8 cellular contexts compared by ENCODE assay signal in genomic region chr1:155745284-155746228, GRCh38. TPM values are rescaled to one million over a fixed set of nuclear protein-coding genes. Genes with fewer than 3 reads are reported as not detected.
DNase-seq lines count a peak whose midpoint lies in the region; ATAC-seq and TF ChIP-seq lines count a peak whose summit lies in the region.
"Not testable (repeated sequence)": the region's sequence is repeated elsewhere in the genome, so short reads cannot be mapped to it uniquely, and the experiment has no call there.

No MANE protein-coding gene starts in this region.

- H3K36me3 Mint-ChIP-seq in Calu3 (ENCODE audit: insufficient read depth, unreplicated experiment) (peaks cover 33% of the 10 kb centered on the region), endothelial cell (ENCODE audit: low read depth, unreplicated experiment) (peaks cover 15% of the 10 kb centered on the region)
- not testable (repeated sequence) for H3K36me3 Mint-ChIP-seq in mesothelial cell of epicardium

- not testable (repeated sequence) for H3K27me3 Mint-ChIP-seq in Calu3 (ENCODE audit: unreplicated experiment); endothelial cell (ENCODE audit: unreplicated experiment); mesothelial cell of epicardium (ENCODE audit: low read depth)

- peak; percentile 87 for ATAC-seq in GM21423 (IDR thresholded peaks at IDR 0.05; ENCODE audit: unreplicated experiment)

- TF ChIP-seq CTCF in Calu3 (IDR thresholded peaks at IDR 0.05; ENCODE audit: unreplicated experiment); endothelial cell (IDR thresholded peaks at IDR 0.05; ENCODE audit: unreplicated experiment); mesothelial cell of epicardium (IDR thresholded peaks at IDR 0.05; ENCODE audit: unreplicated experiment): not testable (repeated sequence)

- H3K4me1 Mint-ChIP-seq in Calu3 (ENCODE audit: low read depth, unreplicated experiment); endothelial cell (ENCODE audit: unreplicated experiment); mesothelial cell of epicardium: not testable (repeated sequence)

- not testable (repeated sequence) for BruUV-seq in Calu3 (replicated peaks; lab: Mats Ljungman, UMichigan)

- intact Hi-C loops in Calu3 (cut with micrococcal nuclease; ENCODE audit: unreplicated experiment), result not testable (repeated sequence)

- not testable (repeated sequence) for H3K27me3 ChIP-seq in HUES48 (ENCODE audit: control insufficient read depth, insufficient read depth, low read length); NT2/D1 (ENCODE audit: insufficient read depth, insufficient read length)

- H3K27ac Mint-ChIP-seq in Calu3 (ENCODE audit: unreplicated experiment), result peak overlapping the region; percentile 85
- H3K27ac Mint-ChIP-seq in endothelial cell (ENCODE audit: unreplicated experiment), result peak overlapping the region; percentile 93
- peak overlapping the region; percentile 93 for H3K27ac Mint-ChIP-seq in mesothelial cell of epicardium

- H3K9ac ChIP-seq in HUES48 (ENCODE audit: low read depth, low read length) (peak overlapping the region; percentile 55), NT2/D1 (ENCODE audit: insufficient read length, low read depth) (peak overlapping the region; percentile 84)

- H3K9me3 ChIP-seq in HUES48 (ENCODE audit: control insufficient read depth, insufficient read depth, low read length); NT2/D1 (ENCODE audit: insufficient read depth, low read length): not testable (repeated sequence)

- H3K4me1 ChIP-seq in HUES48 (ENCODE audit: control insufficient read depth, insufficient read depth, low read length); NT2/D1 (ENCODE audit: insufficient read depth, insufficient read length): not testable (repeated sequence)

- H3K4me3 ChIP-seq in HUES48 (ENCODE audit: low read depth, low read length), result peak overlapping the region; percentile 85
- H3K4me3 ChIP-seq in NT2/D1 (ENCODE audit: insufficient read length, low read depth), result peak overlapping the region; percentile 58

- CTCF ChIA-PET in Calu3 (lab: Charles Lee), result interaction anchor here (0.6 kb wide), 1 partner anchor 600 kb away, joined by 6 read pairs; no protein-coding TSS in a partner anchor

- H3K36me3 ChIP-seq in HUES48 (ENCODE audit: control insufficient read depth, insufficient read depth, low read length), result peaks cover 18% of the 10 kb centered on the region
- peaks cover 27% of the 10 kb centered on the region for H3K36me3 ChIP-seq in NT2/D1 (ENCODE audit: insufficient read depth, insufficient read length, low read length)

- peak overlapping the region; percentile 70 for H3K27ac ChIP-seq in HUES48 (ENCODE audit: low read depth, low read length)

- DNase-seq in Calu3 (peak; percentile 97), NT2/D1 (ENCODE audit: low read depth, low spot score) (peak; percentile 93), endothelial cell (ENCODE audit: low spot score) (peak; percentile 86), mesothelial cell of epicardium (ENCODE audit: low spot score in 2 of 2, unreplicated experiment in 2 of 2) (peak; percentile 76 to 89)
- peak; percentile 95 for DNase-seq in activated CD8-positive, alpha-beta memory T cell treated with anti-CD3 and anti-CD28 coated beads, Interleukin-2, amount 50 U/mL, for 24 hours (ENCODE audit: extremely low read depth)
- DNase-seq in stimulated activated CD8-positive, alpha-beta memory T cell treated with anti-CD3 and anti-CD28 coated beads, Interleukin-15, amount 100 ng/mL, for 4 hours (ENCODE audit: low read depth in 2 of 2), result peak; percentile 87 to 91

- H3K4me3 Mint-ChIP-seq in Calu3 (ENCODE audit: low read depth, unreplicated experiment) (peak overlapping the region; percentile 90), endothelial cell (ENCODE audit: unreplicated experiment) (peak overlapping the region; percentile 96), mesothelial cell of epicardium (peak overlapping the region; percentile 92)

- not testable (repeated sequence) for H3K9me3 Mint-ChIP-seq in Calu3 (ENCODE audit: low read depth, unreplicated experiment); endothelial cell (ENCODE audit: unreplicated experiment); mesothelial cell of epicardium

RNA-seq across cellular contexts. Expression of gene DAP3, which starts 56.7 kb away (rescaled TPM):
- total RNA-seq in Calu3 (2022), result 192 and 199 TPM in 2 replicates
- total RNA-seq in endothelial cell (ENCODE audit: unreplicated experiment), result 120 TPM
- total RNA-seq in mesothelial cell of epicardium, result 106 to 113 TPM (median 109 TPM) in 3 replicates

RNA-seq across cellular contexts. Expression of gene YY1AP1, which starts 57.0 kb away (rescaled TPM):
- total RNA-seq in Calu3 (2022) (76.2 and 81.4 TPM in 2 replicates), endothelial cell (ENCODE audit: unreplicated experiment) (42.3 TPM), mesothelial cell of epicardium (55.8 to 58.1 TPM (median 56.2 TPM) in 3 replicates)

Comparison
In these comparisons a context has a peak if more than half of its experiments do, and no peak if none do; other contexts are left out.
1. Peak in every context shown above with its lines: DNase-seq, ATAC-seq, H3K4me3 ChIP-seq and H3K27ac ChIP-seq.